In genomic region chr3:128845695-128846491, GRCh38 we compare ENCODE assay signal across 8 cellular contexts. TPM values are rescaled to one million over a fixed set of nuclear protein-coding genes. Genes with fewer than 3 reads are reported as not detected.
DNase-seq lines count a peak whose midpoint lies in the region; ATAC-seq, FAIRE-seq and TF ChIP-seq lines count a peak whose summit lies in the region.

No MANE protein-coding gene starts in this region.

- no peak overlapping the region for H3K27ac ChIP-seq in duodenal mucosa (ENCODE audit: low read depth, low read length)

- no peaks in the 10 kb centered on the region for H3K36me3 ChIP-seq in duodenal mucosa (ENCODE audit: control insufficient read depth in 1 of 2, insufficient read depth in 2 of 2, low read length in 2 of 2)

- 2 to 6% methylated on average over 19 to 24 of the region's 36 CpGs for whole genome bisulfite sequencing in lower leg skin, 2 donors

- H3K9me3 ChIP-seq in duodenal mucosa (ENCODE audit: control insufficient read depth in 1 of 2, low read length in 2 of 2), result no peaks in the 10 kb centered on the region

- CTCF ChIA-PET in activated CD4-positive, alpha-beta memory T cell treated with anti-CD3 and anti-CD28 coated beads for 36 hours (lab: Charles Lee), result interaction anchor here (0.8 to 4.1 kb wide), 31 partner anchors 11 to 422 kb away, joined by 3 to 43 read pairs (median 4); partner anchors contain the start of genes ACAD9 and RPN1

- H3K36me3 Mint-ChIP-seq in activated CD4-positive, alpha-beta memory T cell treated with anti-CD3 and anti-CD28 coated beads for 36 hours, result no peaks in the 10 kb centered on the region

- peaks cover 18% of the 10 kb centered on the region for H3K4me1 Mint-ChIP-seq in activated CD4-positive, alpha-beta memory T cell treated with anti-CD3 and anti-CD28 coated beads for 36 hours (ENCODE audit: low read depth)

- peak overlapping the region; percentile 45 for H3K4me3 Mint-ChIP-seq in activated CD4-positive, alpha-beta memory T cell treated with anti-CD3 and anti-CD28 coated beads for 36 hours

- no peaks in the 10 kb centered on the region for H3K9me3 Mint-ChIP-seq in activated CD4-positive, alpha-beta memory T cell treated with anti-CD3 and anti-CD28 coated beads for 36 hours

- no peaks in the 10 kb centered on the region for H3K27me3 Mint-ChIP-seq in activated CD4-positive, alpha-beta memory T cell treated with anti-CD3 and anti-CD28 coated beads for 36 hours

- peak in 1 of 3 donors; percentile 25 for TF ChIP-seq CTCF in lower leg skin (IDR thresholded peaks at IDR 0.05)

- no peaks in the 10 kb centered on the region for H3K27me3 ChIP-seq in duodenal mucosa (ENCODE audit: control insufficient read depth in 1 of 2, insufficient read depth in 2 of 2, low read length in 2 of 2)

- TF ChIP-seq POLR2A in lower leg skin (IDR thresholded peaks at IDR 0.05), result no peak

- POLR2A ChIA-PET in activated CD4-positive, alpha-beta memory T cell treated with anti-CD3 and anti-CD28 coated beads for 36 hours (lab: Charles Lee), result interaction anchor here (0.6 to 1.6 kb wide), 4 partner anchors 57 to 248 kb away, joined by 3 to 4 read pairs (median 4); no protein-coding TSS in a partner anchor

- ATAC-seq in HG03103 (IDR thresholded peaks at IDR 0.05; ENCODE audit: low read depth, unreplicated experiment), result peak; percentile 71

- H3K9ac ChIP-seq in duodenal mucosa (ENCODE audit: low read depth in 1 of 2, low read length in 2 of 2), result peak overlapping the region; percentile 23 to 25

- peak overlapping the region; percentile 84 for H3K27ac Mint-ChIP-seq in activated CD4-positive, alpha-beta memory T cell treated with anti-CD3 and anti-CD28 coated beads for 36 hours

- intact Hi-C loops in activated CD4-positive, alpha-beta memory T cell treated with anti-CD3 and anti-CD28 coated beads for 36 hours (cut with micrococcal nuclease), result loop anchor here (1.0 to 5.0 kb wide), 4 partner anchors 44 to 227 kb away; no protein-coding TSS in a partner anchor
- intact Hi-C loops in lower leg skin (cut with DNase I; ENCODE audit: low total_unique reads), result no loop called here

- H3K4me3 ChIP-seq in duodenal mucosa (ENCODE audit: low read depth in 1 of 2, low read length in 2 of 2) (peak overlapping the region; percentile 54 to 63), lower leg skin (ENCODE audit: low read depth, poor library complexity, severe bottlenecking) (peak overlapping the region; percentile 24)

- H3K4me1 ChIP-seq in duodenal mucosa (ENCODE audit: control insufficient read depth in 1 of 2, insufficient read depth in 2 of 2, low read length in 2 of 2), result peaks cover 6 to 13% of the 10 kb centered on the region in 2 donors

- DNase-seq in GM18507 (ENCODE audit: extremely low spot score, insufficient read length, low read depth) (peak; percentile 75), NCI-H69 (lab: John Stamatoyannopoulos, UW) (peak; percentile 89), lower leg skin (ENCODE audit: low spot score in 2 of 2) (peak; percentile 45 to 93), cortex of kidney (lab: John Stamatoyannopoulos, UW) (no peak)
- peak; percentile 92 for DNase-seq in activated CD4-positive, alpha-beta memory T cell treated with anti-CD3 and anti-CD28 coated beads for 36 hours
- peak; percentile 76 to 81 for DNase-seq in stimulated activated CD4-positive, alpha-beta T cell treated with anti-CD3 and anti-CD28 coated beads, Interleukin-4, amount 100 ng/mL, for 4 hours

- FAIRE-seq in GM18507 (lab: Jason Lieb, UNC), result peak; percentile 63

RNA-seq across cellular contexts. Expression of gene ACAD9, which starts 33.5 kb away (rescaled TPM):
- total RNA-seq in activated CD4-positive, alpha-beta memory T cell treated with anti-CD3 and anti-CD28 coated beads for 36 hours, result 10 to 100 TPM; 45.3 to 45.5 TPM
- total RNA-seq in lower leg skin, result 100 to 1,000 TPM; 101 to 180 (median 130) TPM
